Comparison of ENCODE assay signal across 15 cellular contexts in genomic region chr6:56381852-56382251, GRCh38.
A peak's percentile ranks its signal among the peaks of the same experiment; 100 is the strongest.
DNase-seq lines count a peak whose midpoint lies in the region; ATAC-seq, FAIRE-seq and TF ChIP-seq lines count a peak whose summit lies in the region.
"Had no signal": no experiment of that assay in that cellular context is flagged by ENCODE, and none has a peak within 500 bp of the region (broad histone marks: within the 10 kb centered on the region; RNA-seq: fewer than 3 reads in every experiment).

No MANE protein-coding gene starts in this region.

- H3K27ac Mint-ChIP-seq in immature natural killer cell: no peak overlapping the region

- no peaks in the 10 kb centered on the region for H3K9me2 ChIP-seq in PC-3 (replicated peaks; ENCODE audit: low read length)

- TF ChIP-seq POLR2A in HepG2 (IDR thresholded peaks at IDR 0.05; ENCODE audit: insufficient read depth in 1 of 2, low read depth in 2 of 2, low read length in 2 of 2) (no peak), right lobe of liver (IDR thresholded peaks at IDR 0.05) (no peak), uterus (IDR thresholded peaks at IDR 0.05) (no peak)

- peak; percentile 81 for DNase-seq in HepG2 (ENCODE audit: low spot score)
- no peak for DNase-seq in right lobe of liver
- peak; percentile 45 for DNase-seq in PC-3
- DNase-seq in foreskin melanocyte: peak; percentile 96
- no peak for DNase-seq in uterus
- DNase-seq in immature natural killer cell: no peak
- no peak for DNase-seq in left lobe of liver (ENCODE audit: low spot score)
- DNase-seq: activated CD4-positive, alpha-beta T cell treated with anti-CD3 and anti-CD28 coated beads for 48 hours; activated T-cell treated with anti-CD3 and anti-CD28 coated beads, Interleukin-2, amount 50 U/mL, for 48 hours; esophagus squamous epithelium; MM.1S; nucleus accumbens; Peyer's patch had no signal

- no peak for FAIRE-seq in HepG2 (lab: Jason Lieb, UNC)

- H2AFZ ChIP-seq in HepG2 (ENCODE audit: low read length) (peak overlapping the region; percentile 31), PC-3 (ENCODE audit: low read length) (no peak overlapping the region)

- peaks cover 3 to 12% of the 10 kb centered on the region in 2 donors for H3K4me1 Mint-ChIP-seq in immature natural killer cell

- no peak for TF ChIP-seq RAD21 in HepG2 (CRISPR knock-in tag; IDR thresholded peaks at IDR 0.05)

- no peaks in the 10 kb centered on the region for H3F3A ChIP-seq in PC-3 (ENCODE audit: low read length, unreplicated experiment)

- no peak overlapping the region for H3K9ac ChIP-seq in HepG2 (ENCODE audit: insufficient read depth, low read depth, low read length)
- no peak overlapping the region; the same call in 1 of the 2 replicates for H3K9ac ChIP-seq in PC-3 (ENCODE audit: low read length)

- in situ Hi-C loops in HepG2 (cut with HindIII; ENCODE audit: extremely low pct_ligation_motif_present, low pct_unique_long_range_greater_than_20kb): no loop called here

- ATAC-seq in HepG2 (peak; percentile 47), right lobe of liver (no peak), PC-3 (peak; percentile 31; the same call in 1 of the 2 replicates), GM19023 (IDR thresholded peaks at IDR 0.05; ENCODE audit: unreplicated experiment) (no peak), left lobe of liver (no peak)

- H3K4me1 ChIP-seq in HepG2 (ENCODE audit: insufficient read depth, low read length) (peaks cover 90% of the 10 kb centered on the region), right lobe of liver (peaks cover 0 to 2% (median 0%) of the 10 kb centered on the region in 4 donors), PC-3 (ENCODE audit: insufficient read depth, low read length) (peaks cover 11% of the 10 kb centered on the region; the same call in 1 of the 2 replicates), uterus (peaks cover 6 to 15% of the 10 kb centered on the region in 2 donors)
- H3K4me1 ChIP-seq: Peyer's patch had no signal

- intact Hi-C loops in HepG2 (cut with micrococcal nuclease; ENCODE audit: unreplicated experiment): loop anchor here (2.0 kb wide), 1 partner anchor 17 kb away; no protein-coding TSS in a partner anchor
- intact Hi-C loops in right lobe of liver (cut with DNase I): no loop called here
- intact Hi-C loops in PC-3 (cut with micrococcal nuclease): no loop called here
- intact Hi-C loops in uterus (cut with DNase I; ENCODE audit: low total_unique reads): no loop called here

- TF ChIP-seq EP300 in HepG2 (IDR thresholded peaks at IDR 0.05; ENCODE audit: low read depth in 2 of 2, low read length in 2 of 2): no peak; a peak in 1 of 4 replicates
- peak; percentile 43; the same call in 1 of the 2 replicates for TF ChIP-seq EP300 in HepG2 (CRISPR knock-in tag; IDR thresholded peaks at IDR 0.05; ENCODE audit: borderline replicate concordance)

- H3K9me3 ChIP-seq in HepG2 (ENCODE audit: low read length) (no peaks in the 10 kb centered on the region), right lobe of liver (no peaks in the 10 kb centered on the region), PC-3 (ENCODE audit: low read length) (no peaks in the 10 kb centered on the region), uterus (no peaks in the 10 kb centered on the region)
- H3K9me3 ChIP-seq: esophagus squamous epithelium, Peyer's patch, tibial nerve had no signal

- 38% methylated on average over 4 of the region's 4 CpGs for WGBS in HepG2 (ENCODE audit: low lambda C conversion rate)
- WGBS in right lobe of liver (ENCODE audit: insufficient coverage, low coverage, low lambda C conversion rate, missing lambda C conversion rate): 61% methylated on average over 4 of the region's 4 CpGs

- H3K79me2 ChIP-seq in HepG2 (ENCODE audit: insufficient read depth, low read length): no peaks in the 10 kb centered on the region
- H3K79me2 ChIP-seq in PC-3 (ENCODE audit: low read length): no peaks in the 10 kb centered on the region

- H3K36me3 Mint-ChIP-seq in immature natural killer cell: no peaks in the 10 kb centered on the region

- CTCF ChIA-PET in HepG2 (lab: Yijun Ruan, JAX; ENCODE audit: low intra/inter-chr PET ratio, low total read pairs) (no interaction called here), PC-3 (lab: Charles Lee) (no interaction called here)

- no peak overlapping the region for H3K4me2 ChIP-seq in HepG2 (ENCODE audit: low read depth, low read length)
- H3K4me2 ChIP-seq in PC-3 (ENCODE audit: low read length): no peak overlapping the region

- peaks cover 0 to 2% (median 2%) of the 10 kb centered on the region in 3 donors for H3K27me3 Mint-ChIP-seq in immature natural killer cell (ENCODE audit: low read depth in 3 of 3)

- no peaks in the 10 kb centered on the region for H3K27me3 ChIP-seq in HepG2 (ENCODE audit: control insufficient read depth in 1 of 2, insufficient read depth in 2 of 2, low read length in 2 of 2)
- H3K27me3 ChIP-seq in right lobe of liver: no peaks in the 10 kb centered on the region
- H3K27me3 ChIP-seq in PC-3 (ENCODE audit: low read length): no peaks in the 10 kb centered on the region
- H3K27me3 ChIP-seq in uterus: no peaks in the 10 kb centered on the region
- H3K27me3 ChIP-seq: esophagus squamous epithelium, Peyer's patch, tibial nerve had no signal

- BruUV-seq in HepG2 (replicated peaks; lab: Mats Ljungman, UMichigan): no TSS peak
- BruUV-seq in PC-3 (replicated peaks; lab: Mats Ljungman, UMichigan): no TSS peak

- no peaks in the 10 kb centered on the region for H3K36me3 ChIP-seq in HepG2 (replicated peaks in 1 of 2; ENCODE audit: control insufficient read depth in 1 of 2, insufficient read depth in 2 of 2, low read length in 2 of 2)
- H3K36me3 ChIP-seq in right lobe of liver: no peaks in the 10 kb centered on the region
- H3K36me3 ChIP-seq in PC-3 (ENCODE audit: low read depth, low read length): no peaks in the 10 kb centered on the region
- no peaks in the 10 kb centered on the region for H3K36me3 ChIP-seq in uterus
- H3K36me3 ChIP-seq: esophagus squamous epithelium, Peyer's patch, tibial nerve had no signal

- POLR2A ChIA-PET in HepG2 (lab: Yijun Ruan, JAX) (interaction anchor here (2.2 kb wide), 1 partner anchor 18 kb away, joined by 15 read pairs; no protein-coding TSS in a partner anchor), PC-3 (lab: Charles Lee; ENCODE audit: unreplicated experiment) (no interaction called here)

- peak overlapping the region; percentile 67 for H3K27ac ChIP-seq in HepG2 (ENCODE audit: extremely low read length, insufficient read depth, low read length)
- H3K27ac ChIP-seq in right lobe of liver: no peak overlapping the region
- peak overlapping the region; percentile 43 for H3K27ac ChIP-seq in PC-3 (ENCODE audit: low read length)
- peak overlapping the region; percentile 1 to 48 for H3K27ac ChIP-seq in uterus
- H3K27ac ChIP-seq: Peyer's patch, tibial nerve had no signal

- H3K4me3 Mint-ChIP-seq in immature natural killer cell: no peak overlapping the region

- H3K4me3 ChIP-seq in HepG2 (replicated peaks in 1 of 3; ENCODE audit: insufficient read depth in 1 of 3, low read depth in 2 of 3, low read length in 3 of 3) (no peak overlapping the region), right lobe of liver (no peak overlapping the region), PC-3 (ENCODE audit: low read length) (no peak overlapping the region), uterus (no peak overlapping the region)
- H3K4me3 ChIP-seq: esophagus squamous epithelium, Peyer's patch, tibial nerve had no signal

- H3K9me3 Mint-ChIP-seq in immature natural killer cell: peaks cover 0 to 2% (median 0%) of the 10 kb centered on the region in 6 donors

- TF ChIP-seq CTCF in HepG2 (CRISPR knock-in tag; IDR thresholded peaks at IDR 0.05) (no peak), right lobe of liver (IDR thresholded peaks at IDR 0.05) (no peak), PC-3 (conservative IDR thresholded peaks at IDR 0.05; ENCODE audit: low read depth, low read length) (no peak), uterus (IDR thresholded peaks at IDR 0.05) (no peak)

- H4K20me1 ChIP-seq in HepG2 (ENCODE audit: insufficient read depth, low read length): no peaks in the 10 kb centered on the region
- H4K20me1 ChIP-seq in PC-3 (ENCODE audit: low read length): no peaks in the 10 kb centered on the region

TF ChIP-seq in HepG2, 621 proteins besides CTCF, POLR2A, EP300 and RAD21 (continues in another document):
- TF ChIP-seq ZNF205 (CRISPR knock-in tag; IDR thresholded peaks at IDR 0.05): no peak
- no peak for TF ChIP-seq KLF6 (CRISPR knock-in tag; IDR thresholded peaks at IDR 0.05)
- no peak for TF ChIP-seq ZNF33A (CRISPR knock-in tag; IDR thresholded peaks at IDR 0.05; ENCODE audit: borderline replicate concordance)
- TF ChIP-seq ZNF7 (CRISPR knock-in tag; IDR thresholded peaks at IDR 0.05): no peak
- TF ChIP-seq SOX5 (CRISPR knock-in tag; IDR thresholded peaks at IDR 0.05; ENCODE audit: borderline replicate concordance): peak; percentile 89; the same call in 1 of the 2 replicates
- TF ChIP-seq CHD4 (IDR thresholded peaks at IDR 0.05; ENCODE audit: borderline replicate concordance, low read length): no peak
- no peak for TF ChIP-seq ZBTB44 (CRISPR knock-in tag; IDR thresholded peaks at IDR 0.05)
- peak; percentile 81; the same call in 1 of the 2 replicates for TF ChIP-seq HOXA9 (CRISPR knock-in tag; IDR thresholded peaks at IDR 0.05; ENCODE audit: borderline replicate concordance)
- TF ChIP-seq MAF1 (CRISPR knock-in tag; IDR thresholded peaks at IDR 0.05; ENCODE audit: borderline replicate concordance): no peak
- no peak for TF ChIP-seq ZNF260 (CRISPR knock-in tag; IDR thresholded peaks at IDR 0.05; ENCODE audit: borderline replicate concordance, low read depth)

Comparison
In these comparisons a context has a peak if more than half of its experiments do, and no peak if none do; other contexts are left out.
1. ATAC-seq: peak in HepG2 (single experiment) and PC-3 (single experiment); none in right lobe of liver (0 of 4), GM19023 (single experiment) and left lobe of liver (single experiment).
2. DNase-seq: peak in HepG2 (single experiment), PC-3 (single experiment) and foreskin melanocyte (single experiment); none in right lobe of liver (0 of 3), uterus (0 of 2), immature natural killer cell (0 of 3) and left lobe of liver (single experiment).
3. H3K27ac ChIP-seq: peak in HepG2 (single experiment), PC-3 (single experiment) and uterus (2 of 2); none in right lobe of liver (0 of 3).